ENCODE assay signal across 17 cellular contexts in genomic region chr2:9720352-9721093, GRCh38.
DNase-seq lines count a peak whose midpoint lies in the region; ATAC-seq and TF ChIP-seq lines count a peak whose summit lies in the region.
"Had no signal": no experiment of that assay in that cellular context is flagged by ENCODE, and none has a peak within 500 bp of the region (broad histone marks: within the 10 kb centered on the region; RNA-seq: fewer than 3 reads in every experiment).

No MANE protein-coding gene starts in this region.

- no peaks in the 10 kb centered on the region for H4K20me1 ChIP-seq in DOHH2 (ENCODE audit: control insufficient read depth, insufficient read depth, low read depth, low read length)
- no peaks in the 10 kb centered on the region for H4K20me1 ChIP-seq in PC-3 (ENCODE audit: low read length)

- no peak overlapping the region for H3K9ac ChIP-seq in PC-3 (ENCODE audit: low read length)
- H3K9ac ChIP-seq: KMS-11 had no signal

- no TSS peak for BruUV-seq in PC-3 (replicated peaks; lab: Mats Ljungman, UMichigan)

- H3K9me2 ChIP-seq in DOHH2 (replicated peaks; ENCODE audit: control insufficient read depth, low read length) (no peaks in the 10 kb centered on the region), PC-3 (replicated peaks; ENCODE audit: low read length) (no peaks in the 10 kb centered on the region)

- POLR2A ChIA-PET in PC-3 (lab: Charles Lee; ENCODE audit: unreplicated experiment), result no interaction called here

- H3K27me3 ChIP-seq in DOHH2 (ENCODE audit: control insufficient read depth, low read length) (0 out of 2 replicates have a peak, but pooled peaks cover 5% of the 10 kb centered on the region), PC-3 (ENCODE audit: low read length) (no peaks in the 10 kb centered on the region)
- H3K27me3 ChIP-seq: colonic mucosa had no signal

- CTCF ChIA-PET in PC-3 (lab: Charles Lee), result interaction anchor here (0.6 kb wide), 1 partner anchor 225 kb away, joined by 7 read pairs; no protein-coding TSS in a partner anchor

- H3K79me2 ChIP-seq in DOHH2 (ENCODE audit: control insufficient read depth, low read length) (no peaks in the 10 kb centered on the region), PC-3 (ENCODE audit: low read length) (no peaks in the 10 kb centered on the region)

- H2AFZ ChIP-seq in PC-3 (ENCODE audit: low read length), result no peak overlapping the region

- H3K9me3 ChIP-seq in DOHH2 (ENCODE audit: control insufficient read depth, insufficient read depth, low read length) (no peaks in the 10 kb centered on the region), PC-3 (ENCODE audit: low read length) (no peaks in the 10 kb centered on the region)
- H3K9me3 ChIP-seq: colonic mucosa had no signal

- H3K27ac ChIP-seq in DOHH2 (ENCODE audit: low read depth, low read length), result no peak overlapping the region
- H3K27ac ChIP-seq in PC-3 (ENCODE audit: low read length), result no peak overlapping the region
- H3K27ac ChIP-seq: colonic mucosa, KMS-11 had no signal

- H3F3A ChIP-seq in DOHH2 (ENCODE audit: control insufficient read depth, insufficient read depth) (no peaks in the 10 kb centered on the region), PC-3 (ENCODE audit: low read length, unreplicated experiment) (no peaks in the 10 kb centered on the region)

- TF ChIP-seq CTCF in DOHH2 (IDR thresholded peaks at IDR 0.05; ENCODE audit: low read depth, low read length, poor library complexity, severe bottlenecking), result no peak
- TF ChIP-seq CTCF in PC-3 (conservative IDR thresholded peaks at IDR 0.05; ENCODE audit: low read depth, low read length), result no peak

- intact Hi-C loops in PC-3 (cut with micrococcal nuclease), result no loop called here

- H3K4me1 ChIP-seq in DOHH2 (ENCODE audit: control insufficient read depth, low read length) (peaks cover 15% of the 10 kb centered on the region), PC-3 (ENCODE audit: insufficient read depth, low read length) (no peaks in the 10 kb centered on the region)
- H3K4me1 ChIP-seq: colonic mucosa had no signal

- H3K4me2 ChIP-seq in DOHH2 (ENCODE audit: low read length) (peak overlapping the region; percentile 48), PC-3 (ENCODE audit: low read length) (no peak overlapping the region)
- H3K4me2 ChIP-seq: KMS-11 had no signal

- H3K36me3 ChIP-seq in DOHH2 (ENCODE audit: control insufficient read depth, low read length), result no peaks in the 10 kb centered on the region
- H3K36me3 ChIP-seq in PC-3 (ENCODE audit: low read depth, low read length), result no peaks in the 10 kb centered on the region
- H3K36me3 ChIP-seq: colonic mucosa had no signal

- H3K4me3 ChIP-seq in DOHH2 (ENCODE audit: low read length), result 0 out of 2 replicates have a peak overlapping the region, but pooled peaks have one; percentile 5
- H3K4me3 ChIP-seq in PC-3 (ENCODE audit: low read length), result no peak overlapping the region
- H3K4me3 ChIP-seq: colonic mucosa had no signal

- DNase-seq in NAMALWA (ENCODE audit: low spot score) (peak; percentile 84), NCI-H524 treated with DMSO at 0.1 percent for 48 hours (lab: John Stamatoyannopoulos, UW) (peak; percentile 87), left kidney (ENCODE audit: low read depth, low spot score) (peak; percentile 94), PC-3 (no peak), RPMI8226 (no peak), AG08396 (ENCODE audit: low spot score) (no peak)
- DNase-seq in activated CD4-positive, CD25-positive, alpha-beta regulatory T cell treated with anti-CD3 and anti-CD28 coated beads, Interleukin-2, amount 50 U/mL, for 72 hours, result no peak
- DNase-seq: activated CD8-positive, alpha-beta memory T cell treated with anti-CD3 and anti-CD28 coated beads for 24 hours; AML-193; colonic mucosa; DND-41; head of caudate nucleus; islet precursor cell; NCI-H2107 had no signal

- ATAC-seq in PC-3, result no peak
- ATAC-seq: activated T-helper 17 cell treated with anti-CD3 and anti-CD28 coated beads, Interleukin-2, amount 50 U/mL, for 72 hours had no signal

Comparison
In these comparisons a context has a peak if more than half of its experiments do, and no peak if none do; other contexts are left out.
1. DNase-seq: peak in NAMALWA (single experiment), NCI-H524 treated with DMSO at 0.1 percent for 48 hours (single experiment) and left kidney (single experiment); none in activated CD4-positive, CD25-positive, alpha-beta regulatory T cell treated with anti-CD3 and anti-CD28 coated beads, Interleukin-2, amount 50 U/mL, for 72 hours (single experiment), PC-3 (single experiment), RPMI8226 (single experiment) and AG08396 (single experiment).